ENCODE assay signal across 1 cellular context in the genomic region with DNA sequence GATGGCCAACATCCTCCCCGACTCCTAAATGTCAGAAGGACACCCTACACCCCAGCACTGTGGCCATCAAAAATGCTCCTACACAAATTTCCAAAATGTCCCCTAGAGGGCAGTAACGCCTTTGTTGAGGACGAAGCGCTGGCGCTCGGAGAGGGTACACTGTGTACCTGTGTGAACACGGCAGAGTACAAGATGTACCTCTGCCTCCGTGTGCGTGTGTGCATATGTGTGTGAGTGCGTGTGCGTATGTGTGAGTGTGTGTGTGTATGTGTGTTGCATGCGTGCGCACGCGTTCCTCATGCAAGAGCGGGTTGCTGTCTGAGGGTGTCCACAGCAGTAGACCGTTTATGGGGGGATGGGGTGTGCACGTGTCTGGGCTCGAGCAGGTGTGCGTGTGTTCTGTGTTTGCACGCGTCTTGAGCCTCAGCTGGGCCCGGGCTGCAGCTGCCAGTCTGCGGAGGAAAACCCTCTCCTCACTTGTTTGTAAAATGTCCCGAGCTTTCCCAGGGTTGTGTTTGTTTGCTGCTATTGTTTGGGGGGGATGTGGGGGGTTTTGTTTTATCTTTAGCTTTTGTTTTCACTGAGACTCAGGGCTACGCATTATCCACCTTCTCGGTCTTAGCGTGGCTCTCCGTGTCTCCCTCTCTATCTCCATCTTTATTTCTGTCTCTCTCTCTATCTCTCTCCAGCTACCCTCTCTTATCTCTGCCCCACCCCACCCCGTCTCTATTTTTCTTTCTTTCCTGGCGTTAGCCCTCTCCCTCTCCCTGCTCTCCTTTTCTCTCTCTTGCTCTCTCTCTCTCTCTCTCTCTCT.
TF ChIP-seq lines count a peak whose summit lies in the region.

No MANE protein-coding gene starts in this region.

TF ChIP-seq in HepG2, 621 proteins besides CTCF, POLR2A, EP300 and RAD21 (continued from another document):
- TF ChIP-seq NR1H2 (CRISPR knock-in tag; IDR thresholded peaks at IDR 0.05; ENCODE audit: borderline replicate concordance, low read depth), result no peak
- TF ChIP-seq, protein P1, sequence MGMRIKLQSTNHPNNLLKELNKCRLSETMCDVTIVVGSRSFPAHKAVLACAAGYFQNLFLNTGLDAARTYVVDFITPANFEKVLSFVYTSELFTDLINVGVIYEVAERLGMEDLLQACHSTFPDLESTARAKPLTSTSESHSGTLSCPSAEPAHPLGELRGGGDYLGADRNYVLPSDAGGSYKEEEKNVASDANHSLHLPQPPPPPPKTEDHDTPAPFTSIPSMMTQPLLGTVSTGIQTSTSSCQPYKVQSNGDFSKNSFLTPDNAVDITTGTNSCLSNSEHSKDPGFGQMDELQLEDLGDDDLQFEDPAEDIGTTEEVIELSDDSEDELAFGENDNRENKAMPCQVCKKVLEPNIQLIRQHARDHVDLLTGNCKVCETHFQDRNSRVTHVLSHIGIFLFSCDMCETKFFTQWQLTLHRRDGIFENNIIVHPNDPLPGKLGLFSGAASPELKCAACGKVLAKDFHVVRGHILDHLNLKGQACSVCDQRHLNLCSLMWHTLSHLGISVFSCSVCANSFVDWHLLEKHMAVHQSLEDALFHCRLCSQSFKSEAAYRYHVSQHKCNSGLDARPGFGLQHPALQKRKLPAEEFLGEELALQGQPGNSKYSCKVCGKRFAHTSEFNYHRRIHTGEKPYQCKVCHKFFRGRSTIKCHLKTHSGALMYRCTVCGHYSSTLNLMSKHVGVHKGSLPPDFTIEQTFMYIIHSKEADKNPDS (CRISPR knock-in tag; IDR thresholded peaks at IDR 0.05), result 0 out of 2 replicates have a peak, but pooled peaks have one; percentile 66
- no peak for TF ChIP-seq ZNF629 (CRISPR knock-in tag; conservative IDR thresholded peaks at IDR 0.05)
- peak in 1 of 2 experiments; percentile 58; a peak in 1 of 4 replicates for TF ChIP-seq HMGXB4 (CRISPR knock-in tag; IDR thresholded peaks at IDR 0.05; ENCODE audit: borderline replicate concordance in 1 of 2, low read depth in 1 of 2)
- peak; percentile 36 for TF ChIP-seq SAP130 (CRISPR knock-in tag; IDR thresholded peaks at IDR 0.05; ENCODE audit: low read depth)
- TF ChIP-seq STAT5B (CRISPR knock-in tag; IDR thresholded peaks at IDR 0.05), result no peak
- 0 out of 2 replicates have a peak, but pooled peaks have one; percentile 34 for TF ChIP-seq ARNTL (CRISPR knock-in tag; IDR thresholded peaks at IDR 0.05)
- no peak for TF ChIP-seq CBX5 (CRISPR knock-in tag; IDR thresholded peaks at IDR 0.05; ENCODE audit: borderline replicate concordance)
- TF ChIP-seq CENPX (CRISPR knock-in tag; IDR thresholded peaks at IDR 0.05), result no peak
- no peak for TF ChIP-seq DBP (CRISPR knock-in tag; IDR thresholded peaks at IDR 0.05; ENCODE audit: not compliant biosample characterization)
- TF ChIP-seq ZFX (CRISPR knock-in tag; IDR thresholded peaks at IDR 0.05; ENCODE audit: low read depth), result 0 out of 2 replicates have a peak, but pooled peaks have one; percentile 14
- TF ChIP-seq THYN1 (CRISPR knock-in tag; IDR thresholded peaks at IDR 0.05; ENCODE audit: borderline replicate concordance, low read depth), result no peak
- TF ChIP-seq, protein P2, sequence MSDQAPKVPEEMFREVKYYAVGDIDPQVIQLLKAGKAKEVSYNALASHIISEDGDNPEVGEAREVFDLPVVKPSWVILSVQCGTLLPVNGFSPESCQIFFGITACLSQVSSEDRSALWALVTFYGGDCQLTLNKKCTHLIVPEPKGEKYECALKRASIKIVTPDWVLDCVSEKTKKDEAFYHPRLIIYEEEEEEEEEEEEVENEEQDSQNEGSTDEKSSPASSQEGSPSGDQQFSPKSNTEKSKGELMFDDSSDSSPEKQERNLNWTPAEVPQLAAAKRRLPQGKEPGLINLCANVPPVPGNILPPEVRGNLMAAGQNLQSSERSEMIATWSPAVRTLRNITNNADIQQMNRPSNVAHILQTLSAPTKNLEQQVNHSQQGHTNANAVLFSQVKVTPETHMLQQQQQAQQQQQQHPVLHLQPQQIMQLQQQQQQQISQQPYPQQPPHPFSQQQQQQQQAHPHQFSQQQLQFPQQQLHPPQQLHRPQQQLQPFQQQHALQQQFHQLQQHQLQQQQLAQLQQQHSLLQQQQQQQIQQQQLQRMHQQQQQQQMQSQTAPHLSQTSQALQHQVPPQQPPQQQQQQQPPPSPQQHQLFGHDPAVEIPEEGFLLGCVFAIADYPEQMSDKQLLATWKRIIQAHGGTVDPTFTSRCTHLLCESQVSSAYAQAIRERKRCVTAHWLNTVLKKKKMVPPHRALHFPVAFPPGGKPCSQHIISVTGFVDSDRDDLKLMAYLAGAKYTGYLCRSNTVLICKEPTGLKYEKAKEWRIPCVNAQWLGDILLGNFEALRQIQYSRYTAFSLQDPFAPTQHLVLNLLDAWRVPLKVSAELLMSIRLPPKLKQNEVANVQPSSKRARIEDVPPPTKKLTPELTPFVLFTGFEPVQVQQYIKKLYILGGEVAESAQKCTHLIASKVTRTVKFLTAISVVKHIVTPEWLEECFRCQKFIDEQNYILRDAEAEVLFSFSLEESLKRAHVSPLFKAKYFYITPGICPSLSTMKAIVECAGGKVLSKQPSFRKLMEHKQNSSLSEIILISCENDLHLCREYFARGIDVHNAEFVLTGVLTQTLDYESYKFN (CRISPR knock-in tag; conservative IDR thresholded peaks at IDR 0.05), result no peak
- TF ChIP-seq ZMYM3 (CRISPR knock-in tag; IDR thresholded peaks at IDR 0.05), result no peak
- peak; percentile 25; the same call in 1 of the 2 replicates for TF ChIP-seq ZBTB7B (CRISPR knock-in tag; IDR thresholded peaks at IDR 0.05)
- TF ChIP-seq GATAD2A (CRISPR knock-in tag; IDR thresholded peaks at IDR 0.05), result 0 out of 2 replicates have a peak, but pooled peaks have one; percentile 20
- no peak for TF ChIP-seq MAZ (IDR thresholded peaks at IDR 0.05; ENCODE audit: borderline replicate concordance, low read depth, low read length)
- TF ChIP-seq MAZ (CRISPR knock-in tag; IDR thresholded peaks at IDR 0.05; ENCODE audit: low read depth), result no peak
- no peak for TF ChIP-seq ZNF567 (CRISPR knock-in tag; IDR thresholded peaks at IDR 0.05; ENCODE audit: borderline replicate concordance)
- TF ChIP-seq SALL1 (CRISPR knock-in tag; IDR thresholded peaks at IDR 0.05), result peak; percentile 22; the same call in 1 of the 2 replicates
- TF ChIP-seq DMAP1 (CRISPR knock-in tag; IDR thresholded peaks at IDR 0.05), result 0 out of 2 replicates have a peak, but pooled peaks have one; percentile 28
- peak; percentile 31; the same call in 1 of the 2 replicates for TF ChIP-seq MNT (IDR thresholded peaks at IDR 0.05)
- no peak for TF ChIP-seq ZBTB38 (CRISPR knock-in tag; IDR thresholded peaks at IDR 0.05)
- TF ChIP-seq SETDB1 (CRISPR knock-in tag; IDR thresholded peaks at IDR 0.05; ENCODE audit: borderline replicate concordance), result no peak
- TF ChIP-seq, protein P3, sequence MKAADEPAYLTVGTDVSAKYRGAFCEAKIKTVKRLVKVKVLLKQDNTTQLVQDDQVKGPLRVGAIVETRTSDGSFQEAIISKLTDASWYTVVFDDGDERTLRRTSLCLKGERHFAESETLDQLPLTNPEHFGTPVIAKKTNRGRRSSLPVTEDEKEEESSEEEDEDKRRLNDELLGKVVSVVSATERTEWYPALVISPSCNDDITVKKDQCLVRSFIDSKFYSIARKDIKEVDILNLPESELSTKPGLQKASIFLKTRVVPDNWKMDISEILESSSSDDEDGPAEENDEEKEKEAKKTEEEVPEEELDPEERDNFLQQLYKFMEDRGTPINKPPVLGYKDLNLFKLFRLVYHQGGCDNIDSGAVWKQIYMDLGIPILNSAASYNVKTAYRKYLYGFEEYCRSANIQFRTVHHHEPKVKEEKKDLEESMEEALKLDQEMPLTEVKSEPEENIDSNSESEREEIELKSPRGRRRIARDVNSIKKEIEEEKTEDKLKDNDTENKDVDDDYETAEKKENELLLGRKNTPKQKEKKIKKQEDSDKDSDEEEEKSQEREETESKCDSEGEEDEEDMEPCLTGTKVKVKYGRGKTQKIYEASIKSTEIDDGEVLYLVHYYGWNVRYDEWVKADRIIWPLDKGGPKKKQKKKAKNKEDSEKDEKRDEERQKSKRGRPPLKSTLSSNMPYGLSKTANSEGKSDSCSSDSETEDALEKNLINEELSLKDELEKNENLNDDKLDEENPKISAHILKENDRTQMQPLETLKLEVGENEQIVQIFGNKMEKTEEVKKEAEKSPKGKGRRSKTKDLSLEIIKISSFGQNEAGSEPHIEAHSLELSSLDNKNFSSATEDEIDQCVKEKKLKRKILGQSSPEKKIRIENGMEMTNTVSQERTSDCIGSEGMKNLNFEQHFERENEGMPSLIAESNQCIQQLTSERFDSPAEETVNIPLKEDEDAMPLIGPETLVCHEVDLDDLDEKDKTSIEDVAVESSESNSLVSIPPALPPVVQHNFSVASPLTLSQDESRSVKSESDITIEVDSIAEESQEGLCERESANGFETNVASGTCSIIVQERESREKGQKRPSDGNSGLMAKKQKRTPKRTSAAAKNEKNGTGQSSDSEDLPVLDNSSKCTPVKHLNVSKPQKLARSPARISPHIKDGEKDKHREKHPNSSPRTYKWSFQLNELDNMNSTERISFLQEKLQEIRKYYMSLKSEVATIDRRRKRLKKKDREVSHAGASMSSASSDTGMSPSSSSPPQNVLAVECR (CRISPR knock-in tag; IDR thresholded peaks at IDR 0.05; ENCODE audit: borderline replicate concordance), result peak; percentile 51; the same call in 1 of the 2 replicates
- no peak for TF ChIP-seq RCOR2 (CRISPR knock-in tag; IDR thresholded peaks at IDR 0.05)
- peak; percentile 67 for TF ChIP-seq STAG1 (CRISPR knock-in tag; IDR thresholded peaks at IDR 0.05)
